Comparison of ENCODE assay signal across 8 cellular contexts in the genomic region with DNA sequence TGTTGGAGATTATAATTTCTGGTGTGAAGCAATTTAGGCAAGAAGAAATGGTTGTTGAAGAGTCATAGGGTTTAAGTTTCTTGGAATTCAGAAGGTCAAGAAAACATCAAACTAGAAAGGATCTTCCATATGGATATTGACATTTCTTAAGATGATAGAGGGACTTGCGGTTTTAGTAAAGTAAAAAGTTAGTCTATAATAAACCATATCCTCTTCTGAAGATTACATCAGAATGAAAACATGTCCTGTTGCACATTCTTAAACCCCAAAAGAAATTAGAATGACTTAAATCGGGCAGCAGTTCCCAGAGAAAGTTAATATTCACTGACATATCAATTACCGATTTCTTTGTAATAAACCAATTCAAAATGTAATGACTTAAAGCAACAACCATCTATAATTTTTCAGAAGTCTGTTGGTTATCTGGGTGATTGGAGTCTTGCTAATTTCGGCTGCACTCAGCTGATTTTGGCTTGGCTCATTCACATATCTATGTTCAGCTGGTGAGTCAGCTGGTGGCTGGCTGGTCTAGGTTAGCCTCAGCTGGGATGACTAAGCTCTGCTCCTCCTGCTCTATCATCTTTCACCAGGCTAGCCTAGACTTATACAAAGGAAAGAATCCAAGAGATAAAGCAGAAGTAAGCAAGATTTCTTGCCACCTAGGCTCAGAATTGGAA. TPM values are rescaled to one million over a fixed set of nuclear protein-coding genes. Genes with fewer than 3 reads are reported as not detected.
DNase-seq lines count a peak whose midpoint lies in the region; ATAC-seq, FAIRE-seq and TF ChIP-seq lines count a peak whose summit lies in the region.

No MANE protein-coding gene starts in this region.

- no peaks in the 10 kb centered on the region for H3K9me2 ChIP-seq in Karpas-422 (replicated peaks; ENCODE audit: insufficient read depth, low read length)

- intact Hi-C loops in Calu3 (cut with micrococcal nuclease; ENCODE audit: unreplicated experiment) (no loop called here), GM12878 (cut with micrococcal nuclease; ENCODE audit: unreplicated experiment) (no loop called here), mucosa of descending colon (cut with DNase I, micrococcal nuclease) (no loop called here)

- H3K79me2 ChIP-seq in GM12878 (ENCODE audit: control insufficient read depth, insufficient read depth, low read length) = no peaks in the 10 kb centered on the region
- no peaks in the 10 kb centered on the region for H3K79me2 ChIP-seq in Karpas-422 (ENCODE audit: low read length)

- H2AFZ ChIP-seq in GM12878 (ENCODE audit: control insufficient read depth, low read depth, low read length) (no peak overlapping the region), Karpas-422 (ENCODE audit: low read length) (no peak overlapping the region)

- H3K27ac ChIP-seq in GM12878 (ENCODE audit: control insufficient read depth, insufficient read depth) = no peak overlapping the region
- no peak overlapping the region for H3K27ac ChIP-seq in Karpas-422 (ENCODE audit: low read length)

- CTCF ChIA-PET in Calu3 (lab: Charles Lee) = no interaction called here
- CTCF ChIA-PET in GM12878 (lab: Yijun Ruan, JAX) = interaction anchor here (1.5 kb wide), 1 partner anchor 10 kb away, joined by 3 read pairs; no protein-coding TSS in a partner anchor
- CTCF ChIA-PET in WTC11 (lab: Charles Lee) = no interaction called here

- H3K36me3 ChIP-seq in GM12878 (ENCODE audit: control insufficient read depth in 2 of 2, insufficient read depth in 2 of 2, low read length in 1 of 2) (no peaks in the 10 kb centered on the region), mucosa of descending colon (ENCODE audit: low read depth) (no peaks in the 10 kb centered on the region), Karpas-422 (ENCODE audit: insufficient read depth, low read length) (no peaks in the 10 kb centered on the region)

- FAIRE-seq in HTR-8/SVneo (lab: Jason Lieb, UNC) = no peak
- no peak for FAIRE-seq in GM12878 (lab: Jason Lieb, UNC)

- no peaks in the 10 kb centered on the region for H3K36me3 Mint-ChIP-seq in Calu3 (ENCODE audit: insufficient read depth, unreplicated experiment)
- no peaks in the 10 kb centered on the region for H3K36me3 Mint-ChIP-seq in WTC11
- peaks cover 5% of the 10 kb centered on the region for H3K36me3 Mint-ChIP-seq in nephron progenitor cell (ENCODE audit: low read depth)

- H4K20me1 ChIP-seq in GM12878 (ENCODE audit: control insufficient read depth, insufficient read depth) (no peaks in the 10 kb centered on the region), Karpas-422 (ENCODE audit: insufficient read depth, low read depth, low read length) (no peaks in the 10 kb centered on the region)

- TF ChIP-seq POLR2A in GM12878 (IDR thresholded peaks at IDR 0.05; ENCODE audit: low read depth, low read length) = no peak

- H3K4me2 ChIP-seq in GM12878 (ENCODE audit: control insufficient read depth, insufficient read depth) (no peak overlapping the region), Karpas-422 (ENCODE audit: low read depth, low read length, poor library complexity, severe bottlenecking) (no peak overlapping the region)

- H3K4me3 Mint-ChIP-seq in Calu3 (ENCODE audit: low read depth, unreplicated experiment) (no peak overlapping the region), WTC11 (no peak overlapping the region), nephron progenitor cell (no peak overlapping the region)

- no peaks in the 10 kb centered on the region for H3K27me3 Mint-ChIP-seq in Calu3 (ENCODE audit: unreplicated experiment)
- no peaks in the 10 kb centered on the region; the same call in 1 of the 2 replicates for H3K27me3 Mint-ChIP-seq in WTC11 (ENCODE audit: low read depth)
- H3K27me3 Mint-ChIP-seq in nephron progenitor cell (ENCODE audit: low read depth, poor library complexity) = peaks cover 9% of the 10 kb centered on the region

- DNase-seq in Calu3 (peak; percentile 38), HTR-8/SVneo (ENCODE audit: insufficient read length, low spot score) (peak; percentile 37), GM12878 (ENCODE audit: low read depth, low spot score) (no peak), mucosa of descending colon (no peak), WTC11 (ENCODE audit: low spot score) (no peak), nephron progenitor cell (no peak), Karpas-422 (no peak)

- ATAC-seq in GM12878 (peak; percentile 16; the same call in 1 of the 3 replicates), mucosa of descending colon (peak; percentile 40), WTC11 (no peak), HG03565 (IDR thresholded peaks at IDR 0.05; ENCODE audit: unreplicated experiment) (no peak)

- BruUV-seq in Calu3 (replicated peaks; lab: Mats Ljungman, UMichigan) (no TSS peak), GM12878 (replicated peaks; lab: Mats Ljungman, UMichigan) (no TSS peak)

- RAD21 ChIA-PET in GM12878 (lab: Charles Lee; ENCODE audit: unreplicated experiment) = no interaction called here

- no peak for TF ChIP-seq EP300 in GM12878 (IDR thresholded peaks at IDR 0.05; ENCODE audit: borderline replicate concordance in 1 of 2, control insufficient read depth in 1 of 2, low read depth in 2 of 2, low read length in 2 of 2)

- no peaks in the 10 kb centered on the region; the same call in 2 of the 3 replicates for H3K9me3 ChIP-seq in GM12878 (replicated peaks; ENCODE audit: control insufficient read depth, insufficient read depth, low read length)
- no peaks in the 10 kb centered on the region for H3K9me3 ChIP-seq in mucosa of descending colon
- no peaks in the 10 kb centered on the region for H3K9me3 ChIP-seq in Karpas-422 (ENCODE audit: low read length)

- H3K4me3 ChIP-seq in GM12878 (no peak overlapping the region), mucosa of descending colon (no peak overlapping the region), Karpas-422 (ENCODE audit: low read length) (no peak overlapping the region)

- 45% methylated on average over 4 of the region's 4 CpGs for WGBS in GM12878 (ENCODE audit: insufficient coverage, insufficient replicate concordance, low lambda C conversion rate, missing lambda C conversion rate)

- POLR2A ChIA-PET in GM12878 (lab: Charles Lee) = no interaction called here
- POLR2A ChIA-PET in WTC11 (lab: Charles Lee) = no interaction called here

- H3K27ac Mint-ChIP-seq in Calu3 (ENCODE audit: unreplicated experiment) (no peak overlapping the region), WTC11 (no peak overlapping the region), nephron progenitor cell (no peak overlapping the region)

- H3K4me1 ChIP-seq in GM12878 (ENCODE audit: control insufficient read depth, insufficient read depth, low read length) = no peaks in the 10 kb centered on the region
- no peaks in the 10 kb centered on the region for H3K4me1 ChIP-seq in mucosa of descending colon (ENCODE audit: low read depth)
- no peaks in the 10 kb centered on the region for H3K4me1 ChIP-seq in Karpas-422 (ENCODE audit: low read length)

- H3K9ac ChIP-seq in GM12878 (ENCODE audit: control insufficient read depth, insufficient read depth, low read length) = no peak overlapping the region
- no peak overlapping the region for H3K9ac ChIP-seq in Karpas-422 (ENCODE audit: low read length)

- H3K27me3 ChIP-seq in GM12878 (replicated peaks in 1 of 2; ENCODE audit: control insufficient read depth in 2 of 2, insufficient read depth in 2 of 2, low read length in 1 of 2) (no peaks in the 10 kb centered on the region), Karpas-422 (ENCODE audit: low read length) (no peaks in the 10 kb centered on the region)

- TF ChIP-seq RAD21 in GM12878 (IDR thresholded peaks at IDR 0.05; ENCODE audit: insufficient read depth, low read depth, low read length) = no peak

- in situ Hi-C loops in GM12878 (cut with MboI) = no loop called here

- H3K4me1 Mint-ChIP-seq in Calu3 (ENCODE audit: low read depth, unreplicated experiment) (peaks cover 26% of the 10 kb centered on the region), WTC11 (peaks cover 3% of the 10 kb centered on the region; the same call in 1 of the 2 replicates), nephron progenitor cell (peaks cover 8% of the 10 kb centered on the region)

- H3K9me3 Mint-ChIP-seq in Calu3 (ENCODE audit: low read depth, unreplicated experiment) (peaks cover 13% of the 10 kb centered on the region), WTC11 (peaks cover 6% of the 10 kb centered on the region; the same call in 1 of the 2 replicates), nephron progenitor cell (peaks cover 48% of the 10 kb centered on the region)

- TF ChIP-seq CTCF in Calu3 (IDR thresholded peaks at IDR 0.05; ENCODE audit: unreplicated experiment) = no peak
- no peak for TF ChIP-seq CTCF in GM12878 (IDR thresholded peaks at IDR 0.05 in 2 of 3, conservative IDR thresholded peaks at IDR 0.05 in 1 of 3; ENCODE audit: control insufficient read depth in 2 of 3, extremely low read depth in 1 of 3, insufficient read depth in 1 of 3, low read depth in 3 of 3, low read length in 3 of 3)
- no peak for TF ChIP-seq CTCF in mucosa of descending colon (IDR thresholded peaks at IDR 0.05)
- no peak for TF ChIP-seq CTCF in WTC11 (IDR thresholded peaks at IDR 0.05)
- TF ChIP-seq CTCF in nephron progenitor cell (IDR thresholded peaks at IDR 0.05) = no peak

- SMC1A ChIA-PET in GM12878 (lab: Charles Lee; ENCODE audit: uncharacterized antibody, unreplicated experiment) = interaction anchor here (1.1 kb wide), 1 partner anchor 8 kb away, joined by 3 read pairs; no protein-coding TSS in a partner anchor

TF ChIP-seq in WTC11, 78 proteins besides CTCF, POLR2A, EP300 and RAD21 (continues in another document):
- TF ChIP-seq ZNF416 (CRISPR knock-in tag; IDR thresholded peaks at IDR 0.05) = no peak

RNA-seq across cellular contexts. Expression of a gene that starts 24.4 kb away (rescaled TPM):
- total RNA-seq in Calu3 (2022) (28.0 and 31.3 TPM in 2 replicates), GM12878 (2014; rRNA removed) (9.7 and 12.9 TPM in 2 replicates), GM12878 (2014; rRNA removed; fragmentation: Illumina TruSeq; extraction: Trizol) (11.9 and 12.7 TPM in 2 replicates), GM12878 (2021) (8.0 and 8.3 TPM in 2 replicates), mucosa of descending colon (10 to 100 TPM; 19.6 to 27.8 (median 20.3) TPM), WTC11 (2021) (5.1 to 6.1 TPM (median 5.7 TPM) in 3 replicates)
- total RNA-seq in GM12878 (2013; cell fraction: nucleolus; rRNA removed) = 5.9 and 6.2 TPM in 2 replicates
- polyA plus RNA-seq in GM12878 (2011; ENCODE audit: low read depth) = 3.4 TPM
- polyA plus RNA-seq in GM12878 (2011; rRNA removed) (15.6 and 24.8 TPM in 2 replicates), GM12878 (2014; fragmentation: Illumina TruSeq; extraction: Trizol) (11.7 and 16.8 TPM in 2 replicates), GM12878 (2014; fragmentation: Nextera tagmentation; extraction: Ambion mirVana) (10 to 100 TPM; 14.9 to 19.2 TPM), GM12878 (2014; rRNA removed) (8.0 and 10.0 TPM in 2 replicates), GM12878 (2016; fragmentation: Nextera tagmentation; extraction: Ambion mirVana) (10 to 100 TPM; 13.7 to 13.8 TPM)
- polyA plus RNA-seq in GM12878 (2011; cell fraction: cytosol; rRNA removed) = 4.5 and 7.4 TPM in 2 replicates
- 3.6 and 5.1 TPM in 2 replicates for polyA plus RNA-seq in GM12878 (2011; cell fraction: nucleus; rRNA removed)
- polyA plus RNA-seq in GM12878 (2012) = 7.4 and 8.8 TPM in 2 replicates
- polyA minus RNA-seq in GM12878 (2011; rRNA and poly(A)+ RNA removed) = 3.5 and 7.0 TPM in 2 replicates
- polyA minus RNA-seq in GM12878 (2011; cell fraction: cytosol; rRNA and poly(A)+ RNA removed) = 2.7 and 4.3 TPM in 2 replicates
- 3.3 and 3.5 TPM in 2 replicates for polyA minus RNA-seq in GM12878 (2011; cell fraction: nucleus; rRNA and poly(A)+ RNA removed)
- total RNA-seq in Karpas-422 (2014; rRNA removed; shearing (Covaris generic); ENCODE audit: low replicate concordance) = 22.5 and 33.5 TPM in 2 replicates

Comparison
In these comparisons a context has a peak if more than half of its experiments do, and no peak if none do; other contexts are left out.
1. DNase-seq: peak in Calu3 (single experiment) and HTR-8/SVneo (single experiment); none in GM12878 (single experiment), mucosa of descending colon (0 of 3), WTC11 (single experiment), nephron progenitor cell (single experiment) and Karpas-422 (single experiment).
2. ATAC-seq: peak in GM12878 (single experiment) and mucosa of descending colon (single experiment); none in WTC11 (single experiment) and HG03565 (single experiment).